In genomic region chr9:27184556-27185351, GRCh38 we compare ENCODE assay signal across 1 cellular context.
TF ChIP-seq lines count a peak whose summit lies in the region.

No MANE protein-coding gene starts in this region.

TF ChIP-seq in HCT116, 20 proteins besides CTCF, POLR2A, EP300 and RAD21 (continued from another document):
- TF ChIP-seq ZNF274 (IDR thresholded peaks at IDR 0.05; ENCODE audit: low read depth, low read length) (no peak), JUND (IDR thresholded peaks at IDR 0.05) (peak; percentile 51), CEBPB (IDR thresholded peaks at IDR 0.05; ENCODE audit: low read depth) (0 out of 2 replicates have a peak, but pooled peaks have one; percentile 25)
TF ChIP-seq in HCT116: peak in this region for 4.
